8 cellular contexts compared by ENCODE assay signal in the genomic region with DNA sequence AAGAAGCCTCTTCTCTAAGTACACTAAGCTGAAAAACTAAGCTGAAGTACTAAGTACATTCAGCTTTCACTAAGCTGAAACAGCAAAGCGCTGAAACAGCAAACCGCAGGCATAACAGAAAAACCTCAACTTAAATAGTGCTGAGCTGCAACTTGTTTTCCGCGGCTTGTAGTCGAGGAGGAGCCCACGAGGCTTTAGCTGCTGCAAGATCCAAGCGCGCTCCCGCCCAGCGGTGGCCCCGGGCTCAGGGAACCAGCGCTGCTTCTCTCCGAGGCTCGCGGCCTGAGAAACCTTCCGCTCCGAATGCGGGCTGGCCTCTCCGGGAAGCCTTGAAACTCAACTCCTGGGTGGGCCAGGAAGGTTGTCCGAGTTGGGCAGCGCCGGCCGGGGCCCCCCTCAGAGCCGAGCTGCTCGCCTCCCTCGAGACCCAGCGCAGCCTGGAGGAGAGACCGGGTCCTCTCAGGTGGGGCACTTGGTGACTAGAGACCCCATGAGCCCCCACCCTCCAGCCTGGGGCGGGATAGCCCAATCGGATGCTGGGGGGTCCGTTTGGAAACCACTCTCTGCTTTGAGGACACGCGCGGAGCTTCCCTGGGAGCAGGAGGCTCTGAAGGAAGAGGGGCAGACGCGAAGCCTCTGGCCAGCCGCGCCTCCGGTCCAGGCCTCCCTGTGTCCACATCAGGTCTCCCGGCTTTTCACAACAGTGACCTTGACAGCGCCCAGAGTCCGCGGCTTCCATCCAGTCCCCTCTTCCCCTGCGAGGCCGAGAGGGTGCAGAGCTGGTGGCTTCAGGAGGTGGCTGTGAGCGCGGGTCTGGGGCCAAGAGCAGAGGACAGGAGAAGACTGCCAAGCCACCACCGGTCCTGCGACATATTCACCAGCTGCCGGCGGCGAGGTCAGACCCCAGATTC. TPM values are rescaled to one million over a fixed set of nuclear protein-coding genes. Genes with fewer than 3 reads are reported as not detected.
DNase-seq lines count a peak whose midpoint lies in the region; ATAC-seq and TF ChIP-seq lines count a peak whose summit lies in the region.

No MANE protein-coding gene starts in this region.

- DNase-seq in Right ventricle myocardium superior (peak; percentile 78), right atrium auricular region (ENCODE audit: low spot score) (no peak), activated B cell treated with CpG ODN at 0.5 μM for 24 hours (peak; percentile 29), naive B cell (peak; percentile 42), upper lobe of left lung (peak; percentile 31 to 90)
- DNase-seq in effector CD4-positive, alpha-beta T cell = peak; percentile 39

- intact Hi-C loops in Right ventricle myocardium superior (cut with DNase I) = no loop called here
- intact Hi-C loops in activated B cell treated with CpG ODN at 0.5 μM for 24 hours (cut with micrococcal nuclease) = loop anchor here (2.0 to 10.0 kb wide), 5 partner anchors 14 to 634 kb away; partner anchors contain the start of gene DHX16

- H3K4me1 ChIP-seq in right atrium auricular region (peaks cover 0 to 22% of the 10 kb centered on the region in 2 donors), upper lobe of left lung (peaks cover 20 to 26% (median 24%) of the 10 kb centered on the region in 4 donors)

- no peak overlapping the region for H3K27ac Mint-ChIP-seq in activated B cell treated with CpG ODN at 0.5 μM for 24 hours
- peak overlapping the region in 2 of 6 donors; percentile 37 to 83 for H3K27ac Mint-ChIP-seq in naive B cell

- H3K36me3 ChIP-seq in right atrium auricular region (no peaks in the 10 kb centered on the region), upper lobe of left lung (no peaks in the 10 kb centered on the region)

- peak; percentile 65 for ATAC-seq in Right ventricle myocardium superior (ENCODE audit: poor library complexity)
- ATAC-seq in activated B cell treated with CpG ODN at 0.5 μM for 24 hours (ENCODE audit: low read depth) = peak; percentile 26
- ATAC-seq in naive B cell (ENCODE audit: low read depth in 2 of 2) = peak; percentile 63 to 75
- peak; percentile 47 to 79 for ATAC-seq in upper lobe of left lung (ENCODE audit: low FRiP score in 2 of 2)
- ATAC-seq in HG02763 (IDR thresholded peaks at IDR 0.05; ENCODE audit: unreplicated experiment) = no peak
- no peak for ATAC-seq in HG03025 (IDR thresholded peaks at IDR 0.05; ENCODE audit: low FRiP score, unreplicated experiment)

- H3K27ac ChIP-seq in right atrium auricular region = no peak overlapping the region
- H3K27ac ChIP-seq in upper lobe of left lung = no peak overlapping the region

- H3K9me3 Mint-ChIP-seq in activated B cell treated with CpG ODN at 0.5 μM for 24 hours (no peaks in the 10 kb centered on the region), naive B cell (peaks cover 0 to 2% (median 0%) of the 10 kb centered on the region in 7 donors)

- H3K27me3 ChIP-seq in right atrium auricular region = peaks cover 15 to 18% of the 10 kb centered on the region in 2 donors
- H3K27me3 ChIP-seq in upper lobe of left lung = peaks cover 0 to 45% (median 17%) of the 10 kb centered on the region in 4 donors

- TF ChIP-seq EP300 in upper lobe of left lung (IDR thresholded peaks at IDR 0.05) = no peak

- TF ChIP-seq CTCF in right atrium auricular region (IDR thresholded peaks at IDR 0.05) (no peak), activated B cell treated with CpG ODN at 0.5 μM for 24 hours (IDR thresholded peaks at IDR 0.05) (no peak), upper lobe of left lung (IDR thresholded peaks at IDR 0.05) (no peak)

- POLR2A ChIA-PET in activated B cell treated with CpG ODN at 0.5 μM for 24 hours (lab: Charles Lee) = interaction anchor here (0.7 to 1.2 kb wide), 2 partner anchors 103 to 164 kb away, joined by 3 read pairs; no protein-coding TSS in a partner anchor

- H3K9me3 ChIP-seq in right atrium auricular region (no peaks in the 10 kb centered on the region), upper lobe of left lung (no peaks in the 10 kb centered on the region)

- WGBS in upper lobe of left lung, 2 donors = 21% methylated on average over 26 to 41 of the region's 52 CpGs

- H3K4me1 Mint-ChIP-seq in activated B cell treated with CpG ODN at 0.5 μM for 24 hours (peaks cover 26% of the 10 kb centered on the region), naive B cell (peaks cover 35 to 38% (median 38%) of the 10 kb centered on the region in 3 donors)

- H3K36me3 Mint-ChIP-seq in activated B cell treated with CpG ODN at 0.5 μM for 24 hours (ENCODE audit: low read depth) (no peaks in the 10 kb centered on the region), naive B cell (no peaks in the 10 kb centered on the region)

- no peak for TF ChIP-seq POLR2A in upper lobe of left lung (IDR thresholded peaks at IDR 0.05)

- CTCF ChIA-PET in activated B cell treated with CpG ODN at 0.5 μM for 24 hours (lab: Charles Lee) = interaction anchor here (0.7 to 1.1 kb wide), 4 partner anchors 15 to 154 kb away, joined by 3 read pairs; no protein-coding TSS in a partner anchor

- H3K4me3 Mint-ChIP-seq in activated B cell treated with CpG ODN at 0.5 μM for 24 hours (peak overlapping the region; percentile 79), naive B cell (peak overlapping the region; percentile 61 to 86 (median 77))

- H3K27me3 Mint-ChIP-seq in activated B cell treated with CpG ODN at 0.5 μM for 24 hours (peaks cover 72% of the 10 kb centered on the region), naive B cell (peaks cover 84 to 91% (median 90%) of the 10 kb centered on the region in 3 donors)

- H3K4me3 ChIP-seq in right atrium auricular region (peak overlapping the region in 1 of 2 donors; percentile 9), upper lobe of left lung (peak overlapping the region in 3 of 4 donors; percentile 2 to 24 (median 22))

RNA-seq across cellular contexts. Expression of gene HLA-E, which starts 38.1 kb away (rescaled TPM):
- total RNA-seq in Right ventricle myocardium superior = 145 TPM
- 100 to 1,000 TPM; 216 to 400 TPM for total RNA-seq in right atrium auricular region
- 737 and 740 TPM in 2 replicates for total RNA-seq in activated B cell treated with CpG ODN at 0.5 μM for 24 hours
- polyA plus RNA-seq in naive B cell (ENCODE audit: low read depth in 6 of 6) = 1,000 to 10,000 TPM; 2,024 to 3,192 (median 2,301) TPM
- 1,000 to 10,000 TPM in 2 of 6 donors, 100 to 1,000 TPM in 4; 553 to 1,296 (median 975) TPM for total RNA-seq in upper lobe of left lung

Comparison
In these comparisons a context has a peak if more than half of its experiments do, and no peak if none do; other contexts are left out.
1. ATAC-seq: peak in Right ventricle myocardium superior (single experiment), activated B cell treated with CpG ODN at 0.5 μM for 24 hours (single experiment), naive B cell (2 of 2) and upper lobe of left lung (2 of 2); none in HG02763 (single experiment) and HG03025 (single experiment).